In genomic region chrX:130179579-130180215, GRCh38 we compare ENCODE assay signal across 11 cellular contexts. TPM values are rescaled to one million over a fixed set of nuclear protein-coding genes. Genes with fewer than 3 reads are reported as not detected.
DNase-seq lines count a peak whose midpoint lies in the region; ATAC-seq and TF ChIP-seq lines count a peak whose summit lies in the region.
"Had no signal": no experiment of that assay in that cellular context is flagged by ENCODE, and none has a peak within 500 bp of the region (broad histone marks: within the 10 kb centered on the region; RNA-seq: fewer than 3 reads in every experiment).

No MANE protein-coding gene starts in this region.

- H3K14ac ChIP-seq in H9 (ENCODE audit: insufficient read depth, low read length), result no peak overlapping the region

- peaks cover 52% of the 10 kb centered on the region for H3K4me1 Mint-ChIP-seq in CD4-positive, alpha-beta T cell (ENCODE audit: low read depth)
- H3K4me1 Mint-ChIP-seq in H9, result no peaks in the 10 kb centered on the region

- no peak overlapping the region for H2BK20ac ChIP-seq in H9 (ENCODE audit: low read depth, low read length, poor library complexity, severe bottlenecking)

- no peaks in the 10 kb centered on the region for H3K9me3 Mint-ChIP-seq in CD4-positive, alpha-beta T cell
- no peaks in the 10 kb centered on the region for H3K9me3 Mint-ChIP-seq in activated naive CD4-positive, alpha-beta T cell treated with anti-CD3 and anti-CD28 coated beads, Interleukin-2, amount 50 U/mL, for 72 hours
- H3K9me3 Mint-ChIP-seq in H9, result peaks cover 0 to 62% of the 10 kb centered on the region in 2 experiments; a peak in 2 of 5 replicates

- H3K27me3 Mint-ChIP-seq in CD4-positive, alpha-beta T cell, result no peaks in the 10 kb centered on the region
- H3K27me3 Mint-ChIP-seq in H9 (ENCODE audit: low read depth), result peaks cover 4% of the 10 kb centered on the region

- no peak overlapping the region for H2BK12ac ChIP-seq in H9 (ENCODE audit: insufficient read length, low read depth, low read length)

- H3K23me2 ChIP-seq in H9 (ENCODE audit: insufficient read length, low read depth, low read length, poor library complexity, severe bottlenecking), result no peaks in the 10 kb centered on the region

- POLR2A ChIA-PET in CD4-positive, alpha-beta T cell (lab: Charles Lee), result interaction anchor here (0.6 to 1.0 kb wide), 2 partner anchors 8 to 33 kb away, joined by 3 to 4 read pairs; partner anchors contain the start of gene RAB33A

- no peak overlapping the region for H2AK5ac ChIP-seq in H9 (ENCODE audit: insufficient read length, low read length)

- H3K36me3 Mint-ChIP-seq in CD4-positive, alpha-beta T cell (ENCODE audit: low read depth), result peaks cover 26% of the 10 kb centered on the region
- H3K36me3 Mint-ChIP-seq in activated naive CD4-positive, alpha-beta T cell treated with anti-CD3 and anti-CD28 coated beads, Interleukin-2, amount 50 U/mL, for 72 hours, result peaks cover 8 to 28% of the 10 kb centered on the region in 2 donors
- peaks cover 4 to 10% (median 8%) of the 10 kb centered on the region in 3 experiments; a peak in 5 of 7 replicates for H3K36me3 Mint-ChIP-seq in H9 (ENCODE audit: insufficient read depth in 1 of 3, low read depth in 3 of 3)
- H3K36me3 Mint-ChIP-seq: IgD-negative memory B cell had no signal

- H2BK15ac ChIP-seq in H9 (ENCODE audit: low read depth, low read length), result no peak overlapping the region

- no peak overlapping the region for H2BK120ac ChIP-seq in H9 (ENCODE audit: low read depth, low read length, poor library complexity, severe bottlenecking)

- H3K4me2 ChIP-seq in H9 (ENCODE audit: insufficient read depth, insufficient read length, low read length), result no peak overlapping the region

- H4K20me1 ChIP-seq in H9 (ENCODE audit: control insufficient read depth, insufficient read depth, insufficient read length), result no peaks in the 10 kb centered on the region

- H3K79me2 ChIP-seq in H9 (ENCODE audit: insufficient read depth, low read length), result no peaks in the 10 kb centered on the region; the same call in 1 of the 2 replicates

- no peak overlapping the region for H3K18ac ChIP-seq in H9 (ENCODE audit: insufficient read length, low read depth, low read length)

- no CpG with 5 or more reads among the region's 7 CpGs for WGBS in H9 (ENCODE audit: extremely low coverage, insufficient read length, low lambda C conversion rate)

- H2BK5ac ChIP-seq in H9 (ENCODE audit: insufficient read length, low read length), result no peak overlapping the region

- no peak overlapping the region for H3T11ph ChIP-seq in H9 (ENCODE audit: low read length)

- no peak overlapping the region for H4K91ac ChIP-seq in H9 (ENCODE audit: insufficient read length, low read depth, low read length)

- no peak for TF ChIP-seq CTCF in CD4-positive, alpha-beta T cell (IDR thresholded peaks at IDR 0.05)
- no peak for TF ChIP-seq CTCF in foreskin keratinocyte (conservative IDR thresholded peaks at IDR 0.05)
- TF ChIP-seq CTCF in H9 (conservative IDR thresholded peaks at IDR 0.05), result no peak

- no peaks in the 10 kb centered on the region for H3K27me3 ChIP-seq in CD4-positive, alpha-beta T cell (ENCODE audit: control insufficient read depth, insufficient read depth, low read length)
- no peaks in the 10 kb centered on the region for H3K27me3 ChIP-seq in foreskin keratinocyte
- H3K27me3 ChIP-seq in H9 (ENCODE audit: insufficient read depth, low read length), result no peaks in the 10 kb centered on the region

- H3K23ac ChIP-seq in H9 (ENCODE audit: insufficient read length, low read depth, low read length), result no peak overlapping the region

- H3K4ac ChIP-seq in H9 (ENCODE audit: low read depth, low read length), result no peak overlapping the region

- peak in 1 of 10 experiments; percentile 43 for DNase-seq in CD4-positive, alpha-beta T cell
- DNase-seq in GDM1 (lab: John Stamatoyannopoulos, UW), result peak; percentile 77
- DNase-seq in activated naive CD4-positive, alpha-beta T cell treated with anti-CD3 and anti-CD28 coated beads, Interleukin-2, amount 50 U/mL, for 72 hours (ENCODE audit: low spot score in 2 of 2), result no peak
- DNase-seq in foreskin keratinocyte, result peak in 1 of 2 donors; percentile 36
- no peak for DNase-seq in H9
- DNase-seq in NCI-H510A treated with DMSO at 0.1 percent for 48 hours (lab: John Stamatoyannopoulos, UW), result no peak
- no peak for DNase-seq in NCI-H2107 (lab: John Stamatoyannopoulos, UW)
- DNase-seq: NCI-H2029 treated with DMSO at 0.1 percent for 48 hours; stimulated activated CD4-positive, alpha-beta T cell treated with anti-CD3 and anti-CD28 coated beads, Interleukin-2, amount 100 ng/mL, for 48 hours; T1000 had no signal

- H3K4me3 Mint-ChIP-seq in CD4-positive, alpha-beta T cell, result peak overlapping the region; percentile 64
- H3K4me3 Mint-ChIP-seq in H9, result no peak overlapping the region
- H3K4me3 Mint-ChIP-seq: IgD-negative memory B cell had no signal

- H3K56ac ChIP-seq in H9 (ENCODE audit: insufficient read length, low read depth, low read length), result no peak overlapping the region

- peak; percentile 81 for ATAC-seq in CD4-positive, alpha-beta T cell (ENCODE audit: poor library complexity)
- ATAC-seq in activated naive CD4-positive, alpha-beta T cell treated with anti-CD3 and anti-CD28 coated beads, Interleukin-2, amount 50 U/mL, for 72 hours, result no peak
- ATAC-seq in foreskin keratinocyte, result peak; percentile 23

- H3K4me1 ChIP-seq in foreskin keratinocyte (peaks cover 5% of the 10 kb centered on the region), H9 (ENCODE audit: insufficient read depth, low read length) (no peaks in the 10 kb centered on the region)

- intact Hi-C loops in CD4-positive, alpha-beta T cell (cut with DNase I, micrococcal nuclease), result loop anchor here in 1 of 2 experiments (1.0 kb wide), 1 partner anchor 21 kb away; no protein-coding TSS in a partner anchor

- no peak overlapping the region for H3K9ac ChIP-seq in H9 (ENCODE audit: extremely low read depth, insufficient read length, low read length)

- H3K27ac ChIP-seq in CD4-positive, alpha-beta T cell (ENCODE audit: low read depth, low read length), result no peak overlapping the region
- H3K27ac ChIP-seq in foreskin keratinocyte, result no peak overlapping the region
- H3K27ac ChIP-seq in H9 (ENCODE audit: insufficient read length, low read depth, low read length), result no peak overlapping the region

- no peaks in the 10 kb centered on the region for H3K79me1 ChIP-seq in H9 (ENCODE audit: insufficient read depth, low read depth, low read length, poor library complexity, severe bottlenecking)

- CTCF ChIA-PET in CD4-positive, alpha-beta T cell (lab: Charles Lee), result no interaction called here

- H2AFZ ChIP-seq in H9 (ENCODE audit: low read length), result no peak overlapping the region

- no peak overlapping the region for H4K8ac ChIP-seq in H9 (replicated peaks; ENCODE audit: insufficient read length, low read depth, low read length)

- H4K5ac ChIP-seq in H9 (ENCODE audit: insufficient read length, low read depth, low read length), result no peak overlapping the region

- H3K27ac Mint-ChIP-seq in CD4-positive, alpha-beta T cell, result peak overlapping the region; percentile 90
- H3K27ac Mint-ChIP-seq in activated naive CD4-positive, alpha-beta T cell treated with anti-CD3 and anti-CD28 coated beads, Interleukin-2, amount 50 U/mL, for 72 hours, result peak overlapping the region; percentile 11 to 72
- no peak overlapping the region for H3K27ac Mint-ChIP-seq in H9

- no peaks in the 10 kb centered on the region for H3K9me3 ChIP-seq in CD4-positive, alpha-beta T cell (ENCODE audit: control insufficient read depth, low read length)
- peaks cover 30% of the 10 kb centered on the region for H3K9me3 ChIP-seq in H9 (ENCODE audit: control insufficient read depth, low read depth, low read length)

RNA-seq across cellular contexts. Expression of gene RAB33A, which starts 7.9 kb away (rescaled TPM):
- 10 to 100 TPM; 14.4 to 14.8 TPM for total RNA-seq in CD4-positive, alpha-beta T cell
- total RNA-seq in activated naive CD4-positive, alpha-beta T cell treated with anti-CD3 and anti-CD28 coated beads, Interleukin-2, amount 50 U/mL, for 72 hours, result 10 to 100 TPM; 22.8 to 34.8 TPM
- 0.10 TPM in 1 of 2 replicates, not detected in the other for total RNA-seq in foreskin keratinocyte
- 0.10 and 0.16 TPM in 2 replicates for polyA plus RNA-seq in foreskin keratinocyte
- 0.59 and 0.92 TPM in 2 replicates for total RNA-seq in H9 (2021)

RNA-seq across cellular contexts. Expression of gene AIFM1, which starts 14.1 kb away (rescaled TPM):
- 1 to 10 TPM; 6.1 to 6.4 TPM for total RNA-seq in CD4-positive, alpha-beta T cell
- 10 to 100 TPM; 57.9 to 66.5 TPM for total RNA-seq in activated naive CD4-positive, alpha-beta T cell treated with anti-CD3 and anti-CD28 coated beads, Interleukin-2, amount 50 U/mL, for 72 hours
- total RNA-seq in foreskin keratinocyte (35.7 and 37.9 TPM in 2 replicates), H9 (2021) (43.7 and 45.9 TPM in 2 replicates)
- 37.7 and 38.0 TPM in 2 replicates for polyA plus RNA-seq in foreskin keratinocyte

Comparison
In these comparisons a context has a peak if more than half of its experiments do, and no peak if none do; other contexts are left out.
1. ATAC-seq: peak in CD4-positive, alpha-beta T cell (single experiment) and foreskin keratinocyte (single experiment); none in activated naive CD4-positive, alpha-beta T cell treated with anti-CD3 and anti-CD28 coated beads, Interleukin-2, amount 50 U/mL, for 72 hours (0 of 2).
2. H3K27ac Mint-ChIP-seq: peak in CD4-positive, alpha-beta T cell (single experiment) and activated naive CD4-positive, alpha-beta T cell treated with anti-CD3 and anti-CD28 coated beads, Interleukin-2, amount 50 U/mL, for 72 hours (2 of 2); none in H9 (0 of 3).